15 cellular contexts compared by ENCODE assay signal in genomic region chr11:108975641-108976071, GRCh38.
A peak's percentile ranks its signal among the peaks of the same experiment; 100 is the strongest.
DNase-seq lines count a peak whose midpoint lies in the region; ATAC-seq and TF ChIP-seq lines count a peak whose summit lies in the region.
"Had no signal": no experiment of that assay in that cellular context is flagged by ENCODE, and none has a peak within 500 bp of the region (broad histone marks: within the 10 kb centered on the region; RNA-seq: fewer than 3 reads in every experiment).

No MANE protein-coding gene starts in this region.

- ATAC-seq in IMR-90 (ENCODE audit: low read depth) (no peak), left cardiac atrium (peak; percentile 89 to 90), HG03432 (IDR thresholded peaks at IDR 0.05; ENCODE audit: unreplicated experiment) (no peak), omental fat pad (ENCODE audit: low FRiP score) (no peak), HG03520 (IDR thresholded peaks at IDR 0.05; ENCODE audit: unreplicated experiment) (no peak), HG02759 (IDR thresholded peaks at IDR 0.05; ENCODE audit: unreplicated experiment) (no peak)
- ATAC-seq: activated CD4-positive, CD25-positive, alpha-beta regulatory T cell treated with anti-CD3 and anti-CD28 coated beads, Interleukin-2, amount 50 U/mL, for 24 hours; activated T-cell treated with anti-CD3 and anti-CD28 coated beads, Interleukin-2, amount 50 U/mL, for 72 hours had no signal

- peaks cover 4% of the 10 kb centered on the region for H3K4me1 ChIP-seq in IMR-90 (ENCODE audit: control insufficient read depth, insufficient read depth, low read length)
- H3K4me1 ChIP-seq: testis had no signal

- POLR2A ChIA-PET in IMR-90 (lab: Charles Lee; ENCODE audit: unreplicated experiment): no interaction called here

- H2AK5ac ChIP-seq in IMR-90 (ENCODE audit: low read depth, low read length): peak overlapping the region; percentile 66; the same call in 1 of the 2 replicates

- no peak overlapping the region for H4K5ac ChIP-seq in IMR-90 (ENCODE audit: low read depth, low read length)

- H2BK20ac ChIP-seq in IMR-90 (ENCODE audit: low read depth, low read length): peak overlapping the region; percentile 70

- no peak overlapping the region for H3K9ac ChIP-seq in IMR-90 (ENCODE audit: low read depth, low read length)

- peak overlapping the region; percentile 69 for H2BK120ac ChIP-seq in IMR-90 (ENCODE audit: low read depth, low read length)

- H3K9me3 ChIP-seq in IMR-90 (ENCODE audit: control insufficient read depth, insufficient read depth, low read length): no peaks in the 10 kb centered on the region
- H3K9me3 ChIP-seq: testis had no signal

- TF ChIP-seq CTCF in IMR-90 (conservative IDR thresholded peaks at IDR 0.05; ENCODE audit: low read depth, low read length) (no peak), omental fat pad (IDR thresholded peaks at IDR 0.05) (no peak)

- TF ChIP-seq POLR2A in IMR-90 (IDR thresholded peaks at IDR 0.05; ENCODE audit: low read depth, low read length): no peak

- H2AK9ac ChIP-seq in IMR-90 (replicated peaks; ENCODE audit: low read depth, low read length, poor library complexity): no peak overlapping the region

- H3K14ac ChIP-seq in IMR-90 (replicated peaks; ENCODE audit: low read depth, low read length): peak overlapping the region; percentile 50; the same call in 1 of the 2 replicates

- H3K4me3 ChIP-seq in IMR-90 (ENCODE audit: insufficient read depth, low read depth, low read length): no peak overlapping the region
- H3K4me3 ChIP-seq: testis had no signal

- no CpG with 5 or more reads among the region's 6 CpGs for WGBS in IMR-90 (ENCODE audit: extremely low coverage in 2 of 2, insufficient read length in 1 of 2), 2 experiments

- peaks cover 20% of the 10 kb centered on the region for H3K9me1 ChIP-seq in IMR-90 (ENCODE audit: insufficient read depth, low read length)

- BruUV-seq in IMR-90 (replicated peaks; lab: Mats Ljungman, UMichigan): no TSS peak

- no peak overlapping the region for H4K8ac ChIP-seq in IMR-90 (ENCODE audit: low read depth in 2 of 2, low read length in 2 of 2)

- H4K20me1 ChIP-seq in IMR-90 (ENCODE audit: insufficient read depth, low read length): no peaks in the 10 kb centered on the region

- no peak for TF ChIP-seq RAD21 in IMR-90 (IDR thresholded peaks at IDR 0.05; ENCODE audit: low read length)

- CTCF ChIA-PET in IMR-90 (lab: Yijun Ruan, JAX): no interaction called here

- no peak overlapping the region for H2AFZ ChIP-seq in IMR-90 (replicated peaks; ENCODE audit: low read length, poor library complexity)

- H3K4ac ChIP-seq in IMR-90 (ENCODE audit: low read depth, low read length): peak overlapping the region; percentile 10; the same call in 1 of the 2 replicates

- H3K4me2 ChIP-seq in IMR-90 (ENCODE audit: low read depth, low read length): no peak overlapping the region

- H3K56ac ChIP-seq in IMR-90 (ENCODE audit: extremely low read depth, insufficient read depth, low read length): no peak overlapping the region

- intact Hi-C loops in IMR-90 (cut with micrococcal nuclease): no loop called here
- intact Hi-C loops in left cardiac atrium (cut with DNase I): no loop called here

- dilution Hi-C loops in IMR-90 (cut with HindIII; ENCODE audit: low sequenced_read_pairs, unreplicated experiment): no loop called here

- H3K23ac ChIP-seq in IMR-90 (ENCODE audit: low read depth, low read length): no peak overlapping the region

- no peak overlapping the region for H3K18ac ChIP-seq in IMR-90 (ENCODE audit: low read depth, low read length)

- DNase-seq in IMR-90 (no peak), NCI-H2081 (lab: John Stamatoyannopoulos, UW) (peak; percentile 53 to 83), NCI-H82 (lab: John Stamatoyannopoulos, UW) (peak; percentile 92), left cardiac atrium (peak; percentile 34), omental fat pad (ENCODE audit: low spot score) (no peak)
- DNase-seq: activated naive CD8-positive, alpha-beta T cell treated with anti-CD3 and anti-CD28 coated beads for 36 hours; activated T-cell treated with anti-CD3 and anti-CD28 coated beads, Interleukin-2, amount 50 U/mL, for 72 hours; foreskin melanocyte; NCI-H1930; testis had no signal

- H3K79me1 ChIP-seq in IMR-90 (ENCODE audit: low read depth in 1 of 2, low read length in 2 of 2): no peaks in the 10 kb centered on the region

- H2BK5ac ChIP-seq in IMR-90 (ENCODE audit: low read depth, low read length, poor library complexity, severe bottlenecking): no peak overlapping the region

- in situ Hi-C loops in IMR-90 (cut with MboI; ENCODE audit: low sequenced_read_pairs): no loop called here

- no peaks in the 10 kb centered on the region for H3K36me3 ChIP-seq in IMR-90 (ENCODE audit: control insufficient read depth, insufficient read depth, low read length)

- no peak overlapping the region; the same call in 1 of the 2 replicates for H4K91ac ChIP-seq in IMR-90 (ENCODE audit: insufficient read depth, low read depth, low read length)

- peak overlapping the region; percentile 87; the same call in 1 of the 3 replicates for H2BK15ac ChIP-seq in IMR-90 (ENCODE audit: low read depth, low read length)

- H3K27ac ChIP-seq in IMR-90 (ENCODE audit: insufficient read depth, low read length): no peak overlapping the region
- H3K27ac ChIP-seq: epithelial cell of prostate, testis had no signal

- no peaks in the 10 kb centered on the region for H3K27me3 ChIP-seq in IMR-90 (ENCODE audit: control insufficient read depth, insufficient read depth, low read length)
- H3K27me3 ChIP-seq: testis had no signal

TF ChIP-seq in IMR-90, 13 proteins besides CTCF, POLR2A, EP300 and RAD21:
- TF ChIP-seq NFE2L2 (IDR thresholded peaks at IDR 0.05; ENCODE audit: low read depth, low read length) (no peak), SMC3 (IDR thresholded peaks at IDR 0.05; ENCODE audit: low read depth, low read length) (no peak), USF2 (IDR thresholded peaks at IDR 0.05; ENCODE audit: low read depth, low read length) (no peak), BHLHE40 (IDR thresholded peaks at IDR 0.05; ENCODE audit: low read depth, low read length) (no peak), RCOR1 (IDR thresholded peaks at IDR 0.05; ENCODE audit: insufficient replicate concordance, low read length) (no peak), MAZ (IDR thresholded peaks at IDR 0.05; ENCODE audit: borderline replicate concordance, low read depth, low read length) (no peak), CEBPB (IDR thresholded peaks at IDR 0.05; ENCODE audit: low read depth, low read length) (no peak)

Comparison
In these comparisons a context has a peak if more than half of its experiments do, and no peak if none do; other contexts are left out.
1. ATAC-seq: peak in left cardiac atrium (2 of 2); none in IMR-90 (single experiment), HG03432 (single experiment), omental fat pad (single experiment), HG03520 (single experiment) and HG02759 (single experiment).
2. DNase-seq: peak in NCI-H2081 (2 of 2), NCI-H82 (single experiment) and left cardiac atrium (single experiment); none in IMR-90 (single experiment) and omental fat pad (single experiment).